ENCODE assay signal across 26 cellular contexts in genomic region chr9:132730054-132731033, GRCh38.
"Had no signal": no experiment of that assay in that cellular context is flagged by ENCODE, and none has a peak within 500 bp of the region (broad histone marks: within the 10 kb centered on the region; RNA-seq: fewer than 3 reads in every experiment).

No MANE protein-coding gene starts in this region.

- DNase-seq: activated B cell treated with CpG ODN at 0.5 μM for 24 hours; activated CD4-positive, alpha-beta T cell treated with anti-CD3 and anti-CD28 coated beads for 36 hours; activated CD4-positive, alpha-beta T cell treated with anti-CD3 and anti-CD28 coated beads, Interleukin-2, amount 50 U/mL, for 4 hours; activated CD8-positive, alpha-beta memory T cell treated with anti-CD3 and anti-CD28 coated beads, Interleukin-2, amount 50 U/mL, for 48 hours; activated naive CD4-positive, alpha-beta T cell; activated T-cell treated with anti-CD3 and anti-CD28 coated beads, Interleukin-2, amount 50 U/mL, for 4 hours; adrenal gland; brain microvascular endothelial cell; effector memory CD8-positive, alpha-beta T cell; immature natural killer cell; mesendoderm; naive B cell; occipital lobe; stimulated activated CD4-positive, alpha-beta T cell treated with anti-CD3 and anti-CD28 coated beads, Interleukin-2, amount 100 ng/mL, for 48 hours; stimulated activated CD8-positive, alpha-beta memory T cell treated with anti-CD3 and anti-CD28 coated beads, Interleukin-4, amount 100 ng/mL, for 48 hours; stimulated activated naive B cell treated with anti-CD40 and anti-IgM and Interleukin-4, amounts not matched to agents 10 μg/mL and 1 μg/mL and 100 μg/mL, for 72 hours; T1000; upper lobe of right lung had no signal

- H3K27me3 ChIP-seq: adrenal gland, ascending aorta, right lobe of liver, upper lobe of right lung had no signal

- H3K27ac Mint-ChIP-seq: activated B cell treated with CpG ODN at 0.5 μM for 24 hours; activated CD4-positive, alpha-beta T cell treated with anti-CD3 and anti-CD28 coated beads for 36 hours; activated naive CD8-positive, alpha-beta T cell; activated T-helper 2 cell treated with anti-CD3 and anti-CD28 coated beads, Interferon-gamma antibody, Interleukin-2, Interleukin-4, amounts not matched to agents 10 μg/mL and 5 μg/mL and 100 μg/mL, durations not matched to agents 14 hours and 24 hours and 36 hours; effector memory CD8-positive, alpha-beta T cell; immature natural killer cell; stimulated activated naive B cell treated with anti-CD40 and anti-IgM and Interleukin-4, amounts not matched to agents 10 μg/mL and 1 μg/mL and 100 μg/mL, for 72 hours; T-helper 1 cell treated with Interleukin-12 subunit alpha and Interleukin-12 subunit beta and Interleukin-4 antibody, amounts not matched to agents 30 μg/mL and 1 μg/mL, for 36 hours had no signal

- H3K36me3 ChIP-seq: adrenal gland, ascending aorta, brain microvascular endothelial cell, right lobe of liver, thoracic aorta, upper lobe of right lung had no signal

- H3K4me1 ChIP-seq: adrenal gland, ascending aorta, foreskin keratinocyte, right lobe of liver, upper lobe of right lung had no signal

- H3K27ac ChIP-seq: adrenal gland, ascending aorta, brain microvascular endothelial cell, foreskin keratinocyte, right lobe of liver, thoracic aorta, upper lobe of right lung had no signal

- H3K9me3 ChIP-seq: adrenal gland, ascending aorta, right lobe of liver, thoracic aorta, upper lobe of right lung had no signal

- H3K36me3 Mint-ChIP-seq: activated naive CD8-positive, alpha-beta T cell; immature natural killer cell; naive B cell; stimulated activated naive B cell treated with anti-CD40 and anti-IgM and Interleukin-4, amounts not matched to agents 10 μg/mL and 1 μg/mL and 100 μg/mL, for 72 hours had no signal

- ATAC-seq: activated CD4-positive, alpha-beta T cell treated with anti-CD3 and anti-CD28 coated beads for 36 hours; activated T-cell treated with anti-CD3 and anti-CD28 coated beads, Interleukin-2, amount 50 U/mL, for 4 hours; effector memory CD8-positive, alpha-beta T cell; foreskin keratinocyte; right lobe of liver; stimulated activated naive B cell treated with anti-CD40 and anti-IgM and Interleukin-4, amounts not matched to agents 10 μg/mL and 1 μg/mL and 100 μg/mL, for 72 hours had no signal

- H3K4me3 ChIP-seq: adrenal gland, ascending aorta, right lobe of liver, thoracic aorta, upper lobe of right lung had no signal

- H3K4me3 Mint-ChIP-seq: activated B cell treated with CpG ODN at 0.5 μM for 24 hours; activated CD4-positive, alpha-beta T cell treated with anti-CD3 and anti-CD28 coated beads for 36 hours; activated naive CD8-positive, alpha-beta T cell; activated T-cell treated with anti-CD3 and anti-CD28 coated beads, Interleukin-2, amount 50 U/mL, for 4 hours; central memory CD8-positive, alpha-beta T cell; effector memory CD8-positive, alpha-beta T cell; immature natural killer cell; naive B cell; stimulated activated naive B cell treated with anti-CD40 and anti-IgM and Interleukin-4, amounts not matched to agents 10 μg/mL and 1 μg/mL and 100 μg/mL, for 72 hours; T-helper 1 cell treated with Interleukin-12 subunit alpha and Interleukin-12 subunit beta and Interleukin-4 antibody, amounts not matched to agents 30 μg/mL and 1 μg/mL, for 36 hours had no signal

- H3K9me3 Mint-ChIP-seq: activated B cell treated with CpG ODN at 0.5 μM for 24 hours; activated T-cell treated with anti-CD3 and anti-CD28 coated beads, Interleukin-2, amount 50 U/mL, for 4 hours; activated T-helper 2 cell treated with anti-CD3 and anti-CD28 coated beads, Interferon-gamma antibody, Interleukin-2, Interleukin-4, amounts not matched to agents 10 μg/mL and 5 μg/mL and 100 μg/mL, durations not matched to agents 14 hours and 24 hours and 36 hours; central memory CD8-positive, alpha-beta T cell; effector memory CD8-positive, alpha-beta T cell; immature natural killer cell; naive B cell; stimulated activated naive B cell treated with anti-CD40 and anti-IgM and Interleukin-4, amounts not matched to agents 10 μg/mL and 1 μg/mL and 100 μg/mL, for 72 hours; T-helper 1 cell treated with Interleukin-12 subunit alpha and Interleukin-12 subunit beta and Interleukin-4 antibody, amounts not matched to agents 30 μg/mL and 1 μg/mL, for 36 hours had no signal

- H3K4me1 Mint-ChIP-seq: activated B cell treated with CpG ODN at 0.5 μM for 24 hours; activated CD4-positive, alpha-beta T cell treated with anti-CD3 and anti-CD28 coated beads for 36 hours; central memory CD8-positive, alpha-beta T cell; immature natural killer cell; naive B cell; stimulated activated naive B cell treated with anti-CD40 and anti-IgM and Interleukin-4, amounts not matched to agents 10 μg/mL and 1 μg/mL and 100 μg/mL, for 72 hours had no signal
